In the genomic region with DNA sequence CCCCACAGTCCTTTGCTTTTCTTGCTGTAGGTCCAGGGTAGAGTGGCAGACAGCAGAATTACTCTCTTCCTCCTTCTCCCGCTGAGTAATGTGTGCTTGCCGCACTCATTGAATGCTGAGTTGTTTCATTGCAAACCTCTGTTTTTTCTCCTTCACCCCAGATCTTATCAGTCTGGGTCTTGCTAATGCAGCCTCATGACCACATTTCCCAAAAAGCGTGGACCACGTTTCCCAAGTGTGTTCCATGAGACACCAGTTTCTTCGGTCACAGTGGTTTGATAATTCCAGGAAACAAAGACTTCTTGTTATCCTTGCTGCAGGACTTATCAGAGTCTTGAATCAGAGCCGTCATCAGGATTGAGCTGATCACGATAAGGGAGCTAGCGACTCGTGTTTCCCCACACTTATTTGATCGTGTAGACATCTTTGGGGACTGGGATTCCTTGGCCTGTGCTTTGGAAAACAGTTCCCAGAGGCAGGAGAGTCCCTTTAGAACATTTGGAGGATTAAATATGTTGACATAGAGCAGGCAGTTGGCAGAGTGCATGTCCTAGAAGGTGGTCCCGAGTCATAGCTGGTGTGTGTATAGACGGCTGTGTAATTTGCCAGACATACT, we compare ENCODE assay signal across 10 cellular contexts. TPM values are rescaled to one million over a fixed set of nuclear protein-coding genes. Genes with fewer than 3 reads are reported as not detected.
A peak's percentile ranks its signal among the peaks of the same experiment; 100 is the strongest.
DNase-seq lines count a peak whose midpoint lies in the region; ATAC-seq and TF ChIP-seq lines count a peak whose summit lies in the region.
"Had no signal": no experiment of that assay in that cellular context is flagged by ENCODE, and none has a peak within 500 bp of the region (broad histone marks: within the 10 kb centered on the region; RNA-seq: fewer than 3 reads in every experiment).

No MANE protein-coding gene starts in this region.

- no peaks in the 10 kb centered on the region for H3K27me3 ChIP-seq in CD8-positive, alpha-beta memory T cell (ENCODE audit: insufficient read depth, low read length, poor library complexity, severe bottlenecking)
- H3K27me3 ChIP-seq in A673 (replicated peaks; ENCODE audit: insufficient read depth, low read depth, low read length, poor library complexity), result no peaks in the 10 kb centered on the region
- H3K27me3 ChIP-seq: colonic mucosa had no signal

- BruUV-seq in A673 (replicated peaks; lab: Mats Ljungman, UMichigan), result no TSS peak

- no peak overlapping the region for H3K27ac ChIP-seq in CD8-positive, alpha-beta memory T cell (ENCODE audit: low read depth, low read length)
- no peak overlapping the region for H3K27ac ChIP-seq in A673 (ENCODE audit: low read depth, low read length, poor library complexity, severe bottlenecking)
- H3K27ac ChIP-seq: colonic mucosa had no signal

- peaks cover 5% of the 10 kb centered on the region for H3K36me3 ChIP-seq in CD8-positive, alpha-beta memory T cell (ENCODE audit: insufficient read depth, low read length)
- H3K36me3 ChIP-seq in A673 (ENCODE audit: insufficient read depth, low read length, poor library complexity, severe bottlenecking), result peaks cover 18% of the 10 kb centered on the region

- CTCF ChIA-PET in CD8-positive, alpha-beta memory T cell (lab: Charles Lee), result no interaction called here
- CTCF ChIA-PET in A673 (lab: Charles Lee), result no interaction called here

- no peaks in the 10 kb centered on the region for H3K9me3 ChIP-seq in CD8-positive, alpha-beta memory T cell (ENCODE audit: low read length)
- H3K9me3 ChIP-seq in T-helper 17 cell (ENCODE audit: control insufficient read depth, low read length, poor library complexity, severe bottlenecking) (no peaks in the 10 kb centered on the region), A673 (ENCODE audit: low read depth, low read length, poor library complexity, severe bottlenecking) (no peaks in the 10 kb centered on the region)
- H3K9me3 ChIP-seq: colonic mucosa had no signal

- peaks cover 50 to 73% (median 55%) of the 10 kb centered on the region in 3 donors for H3K4me1 Mint-ChIP-seq in CD8-positive, alpha-beta memory T cell
- peaks cover 46% of the 10 kb centered on the region for H3K4me1 Mint-ChIP-seq in T-helper 17 cell
- peaks cover 70% of the 10 kb centered on the region in 2 donors for H3K4me1 Mint-ChIP-seq in immature natural killer cell

- intact Hi-C loops in A673 (cut with micrococcal nuclease; ENCODE audit: unreplicated experiment), result no loop called here

- peaks cover 26% of the 10 kb centered on the region for H3K4me1 ChIP-seq in CD8-positive, alpha-beta memory T cell (ENCODE audit: insufficient read depth, low read length)
- H3K4me1 ChIP-seq in A673 (ENCODE audit: insufficient read depth, low read length, poor library complexity, severe bottlenecking), result peaks cover 9% of the 10 kb centered on the region

- POLR2A ChIA-PET in CD8-positive, alpha-beta memory T cell (lab: Charles Lee), result no interaction called here
- POLR2A ChIA-PET in A673 (lab: Charles Lee; ENCODE audit: low non-redundant PET), result interaction anchor here (0.7 kb wide), 1 partner anchor 149 kb away, joined by 3 read pairs; no protein-coding TSS in a partner anchor

- H3K4me3 ChIP-seq in CD8-positive, alpha-beta memory T cell (ENCODE audit: low read length), result no peak overlapping the region
- H3K4me3 ChIP-seq in A673 (ENCODE audit: low read depth, low read length, poor library complexity, severe bottlenecking), result no peak overlapping the region
- H3K4me3 ChIP-seq: colonic mucosa had no signal

- peak overlapping the region in 3 of 7 donors; percentile 18 to 55 (median 40) for H3K4me3 Mint-ChIP-seq in CD8-positive, alpha-beta memory T cell
- H3K4me3 Mint-ChIP-seq in T-helper 17 cell, result no peak overlapping the region
- peak overlapping the region in 2 of 5 donors; percentile 50 to 65 for H3K4me3 Mint-ChIP-seq in immature natural killer cell

- H3K36me3 Mint-ChIP-seq in CD8-positive, alpha-beta memory T cell, result peaks cover 0 to 66% (median 15%) of the 10 kb centered on the region in 3 donors
- H3K36me3 Mint-ChIP-seq in T-helper 17 cell (ENCODE audit: low read depth) (peaks cover 3% of the 10 kb centered on the region), immature natural killer cell (peaks cover 3 to 18% (median 5%) of the 10 kb centered on the region in 3 donors)

- no peaks in the 10 kb centered on the region for H3K27me3 Mint-ChIP-seq in CD8-positive, alpha-beta memory T cell
- H3K27me3 Mint-ChIP-seq in T-helper 17 cell, result no peaks in the 10 kb centered on the region
- peaks cover 6 to 7% (median 6%) of the 10 kb centered on the region in 3 donors for H3K27me3 Mint-ChIP-seq in immature natural killer cell (ENCODE audit: low read depth in 3 of 3)

- TF ChIP-seq CTCF in A673 (conservative IDR thresholded peaks at IDR 0.05; ENCODE audit: low read depth, low read length), result no peak

- ATAC-seq in T-helper 17 cell (no peak), GM18519 (IDR thresholded peaks at IDR 0.05; ENCODE audit: low FRiP score, unreplicated experiment) (no peak)

- H3K27ac Mint-ChIP-seq in CD8-positive, alpha-beta memory T cell, result peak overlapping the region in 7 of 8 donors; percentile 2 to 85 (median 59)
- H3K27ac Mint-ChIP-seq in T-helper 17 cell (peak overlapping the region; percentile 78), immature natural killer cell (peak overlapping the region; percentile 39 to 88 (median 73))

- no peaks in the 10 kb centered on the region for H3K9me3 Mint-ChIP-seq in CD8-positive, alpha-beta memory T cell
- H3K9me3 Mint-ChIP-seq in immature natural killer cell, result no peaks in the 10 kb centered on the region

- no peak for DNase-seq in CD8-positive, alpha-beta memory T cell
- DNase-seq in T-helper 17 cell, result no peak
- no peak for DNase-seq in immature natural killer cell
- DNase-seq in A673 (ENCODE audit: low spot score), result no peak
- DNase-seq in NOMO-1 treated with dmso at 0.1 percent for 144 hours (lab: John Stamatoyannopoulos, UW; ENCODE audit: unreplicated experiment), result no peak
- DNase-seq: activated CD4-positive, alpha-beta T cell treated with anti-CD3 and anti-CD28 coated beads for 1 hour; colonic mucosa; kidney; small intestine had no signal

RNA-seq across cellular contexts. Expression of gene LRRC8A, which starts 4.4 kb away (rescaled TPM):
- total RNA-seq in CD8-positive, alpha-beta memory T cell, result 10 to 100 TPM; 27.3 to 27.6 TPM
- 42.7 TPM for polyA plus RNA-seq in CD8-positive, alpha-beta memory T cell
- total RNA-seq in T-helper 17 cell (10 to 100 TPM; 28.9 to 30.3 TPM), A673 (2021) (53.6 and 56.8 TPM in 2 replicates)
- polyA plus RNA-seq in immature natural killer cell, result 10 to 100 TPM; 29.3 to 98.2 (median 34.6) TPM

RNA-seq across cellular contexts. Expression of gene KYAT1, which starts 4.6 kb away (rescaled TPM):
- total RNA-seq in CD8-positive, alpha-beta memory T cell, result 10 to 100 TPM in 1 of 2 experiments, 1 to 10 TPM in 1; 8.9 to 10.4 TPM
- 8.8 TPM for polyA plus RNA-seq in CD8-positive, alpha-beta memory T cell
- total RNA-seq in T-helper 17 cell (1 to 10 TPM; 4.8 to 5.7 TPM), A673 (2021) (17.9 and 20.1 TPM in 2 replicates)
- polyA plus RNA-seq in immature natural killer cell, result 10 to 100 TPM in 1 of 3 donors, 1 to 10 TPM in 2; 9.6 to 10.1 (median 10.0) TPM

RNA-seq across cellular contexts. Expression of gene PHYHD1, which starts 34.5 kb away (rescaled TPM):
- under 1 TPM in 1 of 2 experiments, not detected in 1; 0.20 TPM for total RNA-seq in CD8-positive, alpha-beta memory T cell
- 0.64 TPM for polyA plus RNA-seq in CD8-positive, alpha-beta memory T cell
- total RNA-seq in T-helper 17 cell (under 1 TPM in 1 of 2 donors, not detected in 1; 0.45 TPM), A673 (2021) (6.3 and 8.0 TPM in 2 replicates)
- polyA plus RNA-seq in immature natural killer cell, result 1 to 10 TPM; 2.7 to 7.1 (median 4.1) TPM

RNA-seq across cellular contexts. Expression of gene SPOUT1, which starts 56.7 kb away (rescaled TPM):
- 100 to 1,000 TPM; 137 to 143 TPM for total RNA-seq in CD8-positive, alpha-beta memory T cell
- 77.3 TPM for polyA plus RNA-seq in CD8-positive, alpha-beta memory T cell
- total RNA-seq in T-helper 17 cell (10 to 100 TPM; 33.7 to 48.1 TPM), A673 (2021) (66.4 and 67.6 TPM in 2 replicates)
- 10 to 100 TPM; 54.2 to 82.1 (median 64.7) TPM for polyA plus RNA-seq in immature natural killer cell
